In genomic region chr1:241518447-241519307, GRCh38 we compare ENCODE assay signal across 8 cellular contexts. TPM values are rescaled to one million over a fixed set of nuclear protein-coding genes. Genes with fewer than 3 reads are reported as not detected.
DNase-seq lines count a peak whose midpoint lies in the region; ATAC-seq and TF ChIP-seq lines count a peak whose summit lies in the region.

No MANE protein-coding gene starts in this region.

- DNase-seq in NK-92 treated with Interleukin-12 subunit alpha and Interleukin-12 subunit beta, amount 100 ng/mL, for 24 hours (lab: John Stamatoyannopoulos, UW): peak; percentile 36
- DNase-seq in NK-92 (lab: John Stamatoyannopoulos, UW; ENCODE audit: unreplicated experiment) (no peak), OCI-M1 (lab: John Stamatoyannopoulos, UW) (peak; percentile 61), body of pancreas (peak in 1 of 4 donors; percentile 25), iPS-NIHi7 (ENCODE audit: extremely low spot score) (peak; percentile 34), spleen (no peak), hepatic stellate cell (ENCODE audit: low spot score) (no peak)

- H3K9me3 ChIP-seq in body of pancreas (no peaks in the 10 kb centered on the region), spleen (no peaks in the 10 kb centered on the region)

- ATAC-seq in HG02870 (IDR thresholded peaks at IDR 0.05; ENCODE audit: unreplicated experiment): peak; percentile 21
- no peak for ATAC-seq in body of pancreas

- TF ChIP-seq CTCF in body of pancreas (IDR thresholded peaks at IDR 0.05): no peak
- TF ChIP-seq CTCF in spleen (IDR thresholded peaks at IDR 0.05 in 8 of 11, conservative IDR thresholded peaks at IDR 0.05 in 3 of 11): no peak

- WGBS in body of pancreas, 2 donors: 4 to 8% methylated on average over 13 to 24 of the region's 29 CpGs
- 7 to 16% (median 9%) methylated on average over 15 to 29 of the region's 29 CpGs for WGBS in spleen, 5 donors

- H3K4me1 ChIP-seq in body of pancreas (peaks cover 8% of the 10 kb centered on the region), spleen (peaks cover 14 to 49% (median 23%) of the 10 kb centered on the region in 6 donors)

- no peaks in the 10 kb centered on the region for H3K36me3 ChIP-seq in body of pancreas (replicated peaks in 1 of 2; ENCODE audit: insufficient read depth in 1 of 2, low read depth in 2 of 2)
- peaks cover 0 to 24% (median 5%) of the 10 kb centered on the region in 6 donors for H3K36me3 ChIP-seq in spleen

- no peaks in the 10 kb centered on the region for H3K27me3 ChIP-seq in body of pancreas
- H3K27me3 ChIP-seq in spleen (replicated peaks in 1 of 7): no peaks in the 10 kb centered on the region

- H3K27ac ChIP-seq in body of pancreas (peak overlapping the region; percentile 79 to 94 (median 85)), spleen (peak overlapping the region; percentile 85 to 93 (median 88))

- intact Hi-C loops in body of pancreas (cut with DNase I) (no loop called here), spleen (cut with DNase I; ENCODE audit: low total_unique reads) (loop anchor here (5.0 kb wide), 1 partner anchor 334 kb away; no protein-coding TSS in a partner anchor)

- TF ChIP-seq POLR2A in body of pancreas (IDR thresholded peaks at IDR 0.05) (no peak), spleen (IDR thresholded peaks at IDR 0.05) (no peak)

- H3K4me3 ChIP-seq in body of pancreas (peak overlapping the region; percentile 49 to 64), spleen (peak overlapping the region; percentile 69 to 97 (median 91))

RNA-seq across cellular contexts. Expression of gene FH, which starts 0.9 kb away (rescaled TPM):
- total RNA-seq in body of pancreas (10 to 100 TPM; 12.5 to 27.0 TPM), spleen (10 to 100 TPM; 28.5 to 49.5 (median 36.0) TPM)
- polyA plus RNA-seq in spleen: 10 to 100 TPM; 24.4 to 34.1 (median 31.2) TPM

RNA-seq across cellular contexts. Expression of gene KMO, which starts 13.5 kb away (rescaled TPM):
- total RNA-seq in body of pancreas (1 to 10 TPM; 1.3 to 3.6 TPM), spleen (10 to 100 TPM; 10.3 to 25.1 (median 15.8) TPM)
- 10 to 100 TPM; 11.2 to 14.9 (median 12.1) TPM for polyA plus RNA-seq in spleen

Comparison
In these comparisons a context has a peak if more than half of its experiments do, and no peak if none do; other contexts are left out.
1. DNase-seq: peak in NK-92 treated with Interleukin-12 subunit alpha and Interleukin-12 subunit beta, amount 100 ng/mL, for 24 hours (single experiment), OCI-M1 (single experiment) and iPS-NIHi7 (single experiment); none in NK-92 (single experiment), spleen (single experiment) and hepatic stellate cell (single experiment).